In genomic region chr5:141882594-141883183, GRCh38 we compare ENCODE assay signal across 14 cellular contexts. TPM values are rescaled to one million over a fixed set of nuclear protein-coding genes. Genes with fewer than 3 reads are reported as not detected.
DNase-seq lines count a peak whose midpoint lies in the region; ATAC-seq and TF ChIP-seq lines count a peak whose summit lies in the region.
"Had no signal": no experiment of that assay in that cellular context is flagged by ENCODE, and none has a peak within 500 bp of the region (broad histone marks: within the 10 kb centered on the region; RNA-seq: fewer than 3 reads in every experiment).

No MANE protein-coding gene starts in this region.

- peaks cover 52% of the 10 kb centered on the region for H3K27me3 Mint-ChIP-seq in chondrocyte (ENCODE audit: low read depth)
- H3K27me3 Mint-ChIP-seq in naive thymus-derived CD4-positive, alpha-beta T cell, result peaks cover 64 to 80% (median 74%) of the 10 kb centered on the region in 5 donors

- H3K27me3 ChIP-seq in BE2C (no peaks in the 10 kb centered on the region), HUES64 (ENCODE audit: insufficient read depth, low read length) (peaks cover 23% of the 10 kb centered on the region), uterus (peaks cover 1 to 3% of the 10 kb centered on the region in 2 donors)
- H3K27me3 ChIP-seq in naive thymus-derived CD4-positive, alpha-beta T cell (ENCODE audit: control insufficient read depth in 2 of 2, insufficient read depth in 2 of 2, low read length in 2 of 2), result peaks cover 0 to 27% of the 10 kb centered on the region in 2 donors

- CTCF ChIA-PET in naive thymus-derived CD4-positive, alpha-beta T cell (lab: Charles Lee), result interaction anchor here (0.7 to 7.3 kb wide), 7 partner anchors 77 to 218 kb away, joined by 3 to 109 read pairs (median 54); partner anchors contain the start of gene PCDH12

- H3K36me3 ChIP-seq in BE2C (no peaks in the 10 kb centered on the region), HUES64 (ENCODE audit: insufficient read depth, low read length) (no peaks in the 10 kb centered on the region), uterus (no peaks in the 10 kb centered on the region)
- no peaks in the 10 kb centered on the region for H3K36me3 ChIP-seq in naive thymus-derived CD4-positive, alpha-beta T cell (ENCODE audit: control insufficient read depth in 2 of 3, insufficient read depth in 3 of 3, low read length in 3 of 3)
- H3K36me3 ChIP-seq: HAP-1 had no signal

- POLR2A ChIA-PET in naive thymus-derived CD4-positive, alpha-beta T cell (lab: Charles Lee), result no interaction called here

- no peaks in the 10 kb centered on the region for H3K9me3 Mint-ChIP-seq in chondrocyte (ENCODE audit: low read depth)
- H3K9me3 Mint-ChIP-seq in naive thymus-derived CD4-positive, alpha-beta T cell, result peaks cover 0 to 2% (median 0%) of the 10 kb centered on the region in 11 donors
- H3K9me3 Mint-ChIP-seq: activated T-cell treated with anti-CD3 and anti-CD28 coated beads, Interleukin-2, amount 50 U/mL, for 4 hours had no signal

- H3K4me1 ChIP-seq in BE2C, result peaks cover 29% of the 10 kb centered on the region
- peaks cover 41% of the 10 kb centered on the region for H3K4me1 ChIP-seq in HUES64 (ENCODE audit: insufficient read depth, low read length)
- peaks cover 9 to 12% of the 10 kb centered on the region in 2 donors for H3K4me1 ChIP-seq in naive thymus-derived CD4-positive, alpha-beta T cell (ENCODE audit: control insufficient read depth in 2 of 2, insufficient read depth in 2 of 2, low read length in 2 of 2)
- peaks cover 0 to 4% of the 10 kb centered on the region in 2 donors for H3K4me1 ChIP-seq in uterus

- DNase-seq in BE2C (peak; percentile 83), chondrocyte (ENCODE audit: low spot score) (no peak), mesenteric fat pad (ENCODE audit: low spot score) (peak; percentile 75), Kasumi-1 (lab: John Stamatoyannopoulos, UW) (no peak), uterus (no peak), foreskin fibroblast (no peak)
- DNase-seq in naive thymus-derived CD4-positive, alpha-beta T cell, result no peak
- DNase-seq: activated T-cell treated with anti-CD3 and anti-CD28 coated beads, Interleukin-2, amount 50 U/mL, for 4 hours; MM.1S had no signal

- H3K4me3 Mint-ChIP-seq in chondrocyte (ENCODE audit: unreplicated experiment), result no peak overlapping the region
- no peak overlapping the region for H3K4me3 Mint-ChIP-seq in naive thymus-derived CD4-positive, alpha-beta T cell
- H3K4me3 Mint-ChIP-seq: activated T-cell treated with anti-CD3 and anti-CD28 coated beads, Interleukin-2, amount 50 U/mL, for 4 hours had no signal

- no peak for TF ChIP-seq POLR2A in uterus (IDR thresholded peaks at IDR 0.05)

- TF ChIP-seq CTCF in BE2C (IDR thresholded peaks at IDR 0.05; ENCODE audit: low read depth, low read length) (no peak), chondrocyte (IDR thresholded peaks at IDR 0.05) (no peak), uterus (IDR thresholded peaks at IDR 0.05) (no peak), foreskin fibroblast (IDR thresholded peaks at IDR 0.05; ENCODE audit: low read depth, low read length) (no peak)

- H3K27ac ChIP-seq in HUES64 (ENCODE audit: low read depth, low read length) (peak overlapping the region; percentile 50; the same call in 1 of the 2 replicates), uterus (no peak overlapping the region)
- H3K27ac ChIP-seq in naive thymus-derived CD4-positive, alpha-beta T cell (ENCODE audit: low read depth, low read length), result no peak overlapping the region
- H3K27ac ChIP-seq: body of pancreas had no signal

- H3K4me1 Mint-ChIP-seq in chondrocyte (ENCODE audit: low read depth), result peaks cover 20% of the 10 kb centered on the region
- peaks cover 9 to 20% (median 14%) of the 10 kb centered on the region in 7 donors for H3K4me1 Mint-ChIP-seq in naive thymus-derived CD4-positive, alpha-beta T cell

- intact Hi-C loops in naive thymus-derived CD4-positive, alpha-beta T cell (cut with micrococcal nuclease), result loop anchor here in 1 of 2 donors (10.0 kb wide), 1 partner anchor 262 kb away; no protein-coding TSS in a partner anchor
- intact Hi-C loops in uterus (cut with DNase I; ENCODE audit: low total_unique reads), result loop anchor here (5.0 kb wide), 1 partner anchor 180 kb away; no protein-coding TSS in a partner anchor

- H3K27ac Mint-ChIP-seq in chondrocyte (ENCODE audit: unreplicated experiment), result peak overlapping the region; percentile 32
- H3K27ac Mint-ChIP-seq in naive thymus-derived CD4-positive, alpha-beta T cell, result no peak overlapping the region

- H3K9me3 ChIP-seq in BE2C (no peaks in the 10 kb centered on the region), HUES64 (ENCODE audit: insufficient read depth, low read depth, low read length) (no peaks in the 10 kb centered on the region), uterus (no peaks in the 10 kb centered on the region)
- no peaks in the 10 kb centered on the region for H3K9me3 ChIP-seq in naive thymus-derived CD4-positive, alpha-beta T cell (ENCODE audit: control insufficient read depth in 2 of 3, low read length in 3 of 3)
- H3K9me3 ChIP-seq: body of pancreas, HAP-1 had no signal

- ATAC-seq in naive thymus-derived CD4-positive, alpha-beta T cell, result no peak
- ATAC-seq: activated T-cell treated with anti-CD3 and anti-CD28 coated beads, Interleukin-2, amount 50 U/mL, for 4 hours; body of pancreas; Panc1 had no signal

- no peak overlapping the region for H3K9ac ChIP-seq in HUES64 (ENCODE audit: low read depth, low read length)

- 4% methylated on average over 13 of the region's 13 CpGs for WGBS in HUES64

- H3K36me3 Mint-ChIP-seq in chondrocyte (ENCODE audit: low read depth), result no peaks in the 10 kb centered on the region
- no peaks in the 10 kb centered on the region for H3K36me3 Mint-ChIP-seq in naive thymus-derived CD4-positive, alpha-beta T cell

- peak overlapping the region; percentile 86 for H3K4me3 ChIP-seq in BE2C (ENCODE audit: low read depth, low read length)
- H3K4me3 ChIP-seq in HUES64 (ENCODE audit: low read length), result peak overlapping the region; percentile 49
- no peak overlapping the region for H3K4me3 ChIP-seq in naive thymus-derived CD4-positive, alpha-beta T cell (ENCODE audit: low read length)
- no peak overlapping the region for H3K4me3 ChIP-seq in uterus
- no peak overlapping the region for H3K4me3 ChIP-seq in foreskin fibroblast (ENCODE audit: low read depth in 1 of 2, low read length in 2 of 2)
- H3K4me3 ChIP-seq: body of pancreas, HAP-1, lung had no signal

RNA-seq across cellular contexts. Expression of gene PCDH1, which starts 4.5 kb away (rescaled TPM):
- 129 TPM for polyA plus RNA-seq in BE2C (2012; ENCODE audit: insufficient read depth, insufficient read length, low read depth)
- polyA plus RNA-seq in HUES64 (2013, experiment 1 of 2), result 72.2 TPM
- 59.3 TPM for polyA plus RNA-seq in HUES64 (2013, experiment 2 of 2)
- total RNA-seq in chondrocyte (10.9 to 85.4 TPM (median 82.9 TPM) in 3 replicates), mesenteric fat pad (43.8 TPM), uterus (10 to 100 TPM; 29.2 to 46.7 (median 31.5) TPM)
- 1 to 10 TPM in 1 of 5 experiments, under 1 TPM in 1, not detected in 3; 0.53 to 3.2 TPM for total RNA-seq in naive thymus-derived CD4-positive, alpha-beta T cell
- under 1 TPM in 1 of 2 donors, not detected in 1; 0.05 TPM for polyA plus RNA-seq in naive thymus-derived CD4-positive, alpha-beta T cell

RNA-seq across cellular contexts. Expression of gene DELE1, which starts 41.0 kb away (rescaled TPM):
- 121 TPM for polyA plus RNA-seq in BE2C (2012; ENCODE audit: insufficient read depth, insufficient read length, low read depth)
- polyA plus RNA-seq in HUES64 (2013, experiment 1 of 2), result 49.9 TPM
- 54.3 TPM for polyA plus RNA-seq in HUES64 (2013, experiment 2 of 2)
- total RNA-seq in chondrocyte (43.8 to 52.4 TPM (median 45.0 TPM) in 3 replicates), mesenteric fat pad (74.0 TPM), uterus (100 to 1,000 TPM in 1 of 4 donors, 10 to 100 TPM in 3; 24.7 to 102 (median 45.8) TPM)
- total RNA-seq in naive thymus-derived CD4-positive, alpha-beta T cell, result 100 to 1,000 TPM in 1 of 5 experiments, 10 to 100 TPM in 4; 77.3 to 101 (median 88.2) TPM
- polyA plus RNA-seq in naive thymus-derived CD4-positive, alpha-beta T cell, result 10 to 100 TPM; 26.4 to 29.9 TPM

Comparison
In these comparisons a context has a peak if more than half of its experiments do, and no peak if none do; other contexts are left out.
1. DNase-seq: peak in BE2C (single experiment) and mesenteric fat pad (single experiment); none in chondrocyte (single experiment), Kasumi-1 (0 of 2), naive thymus-derived CD4-positive, alpha-beta T cell (0 of 9), uterus (0 of 2) and foreskin fibroblast (0 of 2).
2. H3K4me3 ChIP-seq: peak in BE2C (single experiment) and HUES64 (single experiment); none in naive thymus-derived CD4-positive, alpha-beta T cell (single experiment), uterus (0 of 2) and foreskin fibroblast (0 of 2).